In genomic region chr5:168268949-168269943, GRCh38 we compare ENCODE assay signal across 1 cellular context.
TF ChIP-seq lines count a peak whose summit lies in the region.

No MANE protein-coding gene starts in this region.

TF ChIP-seq in GM12878, 131 proteins besides CTCF, POLR2A, EP300 and RAD21 (continued from another document and continues in another):
- TF ChIP-seq PAX5 (IDR thresholded peaks at IDR 0.05; ENCODE audit: borderline replicate concordance, low read depth, low read length), result no peak
- no peak for TF ChIP-seq BCLAF1 (IDR thresholded peaks at IDR 0.05)
- TF ChIP-seq IKZF1 (conservative IDR thresholded peaks at IDR 0.05), result peak; percentile 57
- TF ChIP-seq PAX8 (IDR thresholded peaks at IDR 0.05), result no peak
- no peak for TF ChIP-seq TCF7 (IDR thresholded peaks at IDR 0.05; ENCODE audit: borderline replicate concordance)
- 0 out of 4 replicates have a peak, but pooled peaks of 1 of the 2 experiments have one; percentile 16 for TF ChIP-seq IKZF2 (IDR thresholded peaks at IDR 0.05)
- TF ChIP-seq CBX3 (IDR thresholded peaks at IDR 0.05; ENCODE audit: borderline replicate concordance, low read depth), result no peak
- 0 out of 2 replicates have a peak, but pooled peaks have one; percentile 26 for TF ChIP-seq TBL1XR1 (IDR thresholded peaks at IDR 0.05; ENCODE audit: low read depth, low read length)
- peak; percentile 45; the same call in 1 of the 3 replicates for TF ChIP-seq POU2F2 (IDR thresholded peaks at IDR 0.05; ENCODE audit: borderline replicate concordance, low read depth, low read length)
- TF ChIP-seq TCF12 (IDR thresholded peaks at IDR 0.05; ENCODE audit: low read depth, low read length), result 0 out of 2 replicates have a peak, but pooled peaks have one; percentile 23
- TF ChIP-seq GATAD2B (conservative IDR thresholded peaks at IDR 0.05; ENCODE audit: low read depth), result no peak
- TF ChIP-seq CREB1 (IDR thresholded peaks at IDR 0.05; ENCODE audit: low read depth), result no peak
- TF ChIP-seq KDM1A (IDR thresholded peaks at IDR 0.05; ENCODE audit: borderline replicate concordance), result no peak
- TF ChIP-seq SMARCA5 (IDR thresholded peaks at IDR 0.05), result peak; percentile 14; the same call in 1 of the 2 replicates
- no peak for TF ChIP-seq TARDBP (IDR thresholded peaks at IDR 0.05; ENCODE audit: borderline replicate concordance)
- TF ChIP-seq E4F1 (IDR thresholded peaks at IDR 0.05; ENCODE audit: borderline replicate concordance, partially characterized antibody), result no peak
- TF ChIP-seq ATF2 (IDR thresholded peaks at IDR 0.05; ENCODE audit: low read length), result no peak
- no peak for TF ChIP-seq CEBPB (IDR thresholded peaks at IDR 0.05; ENCODE audit: borderline replicate concordance in 1 of 2, low read depth in 2 of 2, low read length in 2 of 2)
- no peak for TF ChIP-seq NR2C2 (IDR thresholded peaks at IDR 0.05; ENCODE audit: borderline replicate concordance, control insufficient read depth, insufficient read length, low read depth)
- 0 out of 2 replicates have a peak, but pooled peaks have one; percentile 42 for TF ChIP-seq RB1 (IDR thresholded peaks at IDR 0.05; ENCODE audit: borderline replicate concordance)
- TF ChIP-seq YY1 (IDR thresholded peaks at IDR 0.05; ENCODE audit: low read depth, low read length), result peak; percentile 58; the same call in 1 of the 2 replicates
- peak; percentile 33; the same call in 1 of the 2 replicates for TF ChIP-seq RFX5 (IDR thresholded peaks at IDR 0.05; ENCODE audit: low read depth, low read length)
- no peak for TF ChIP-seq ZBTB11 (CRISPR knock-in tag; IDR thresholded peaks at IDR 0.05)
- no peak for TF ChIP-seq SUPT20H (IDR thresholded peaks at IDR 0.05; ENCODE audit: borderline replicate concordance, control insufficient read depth, low read depth, low read length)
- no peak for TF ChIP-seq KLF5 (IDR thresholded peaks at IDR 0.05; ENCODE audit: partially characterized antibody)
- TF ChIP-seq BACH1 (IDR thresholded peaks at IDR 0.05; ENCODE audit: borderline replicate concordance), result no peak
- TF ChIP-seq NFYA (IDR thresholded peaks at IDR 0.05; ENCODE audit: borderline replicate concordance, low read depth, low read length), result no peak
- TF ChIP-seq TAF1 (IDR thresholded peaks at IDR 0.05; ENCODE audit: borderline replicate concordance, low read depth, low read length), result no peak
- TF ChIP-seq BRCA1 (IDR thresholded peaks at IDR 0.05; ENCODE audit: low read depth, low read length), result no peak
- TF ChIP-seq ZNF24 (IDR thresholded peaks at IDR 0.05), result no peak
- no peak for TF ChIP-seq ATF3 (IDR thresholded peaks at IDR 0.05; ENCODE audit: borderline replicate concordance, extremely low read depth, low read depth, low read length)
- TF ChIP-seq REST (IDR thresholded peaks at IDR 0.05; ENCODE audit: low read depth, low read length), result no peak
- no peak for TF ChIP-seq PBX3 (IDR thresholded peaks at IDR 0.05; ENCODE audit: insufficient replicate concordance, low read depth, low read length)
- TF ChIP-seq POLR2AphosphoS5 (IDR thresholded peaks at IDR 0.05; ENCODE audit: low read length), result no peak
- TF ChIP-seq ZBTB33 (IDR thresholded peaks at IDR 0.05), result no peak
- TF ChIP-seq MTA3 (IDR thresholded peaks at IDR 0.05; ENCODE audit: borderline replicate concordance, low read length), result no peak
- no peak for TF ChIP-seq RELA (IDR thresholded peaks at IDR 0.05; ENCODE audit: borderline replicate concordance, partially characterized antibody)
- no peak for TF ChIP-seq NR2F1 (conservative IDR thresholded peaks at IDR 0.05)
- no peak for TF ChIP-seq PKNOX1 (IDR thresholded peaks at IDR 0.05)
- no peak for TF ChIP-seq SREBF1 (IDR thresholded peaks at IDR 0.05; ENCODE audit: low read length)
- TF ChIP-seq SPI1 (IDR thresholded peaks at IDR 0.05; ENCODE audit: borderline replicate concordance, insufficient read depth, low read depth, low read length), result peak; percentile 58; the same call in 1 of the 2 replicates
- no peak for TF ChIP-seq ATF7 (IDR thresholded peaks at IDR 0.05; ENCODE audit: low read depth)
- peak; percentile 47 for TF ChIP-seq RUNX3 (IDR thresholded peaks at IDR 0.05; ENCODE audit: low read length)
